ENCODE assay signal across 30 cellular contexts in genomic region chr5:97405941-97406340, GRCh38.
DNase-seq lines count a peak whose midpoint lies in the region; ATAC-seq, FAIRE-seq and TF ChIP-seq lines count a peak whose summit lies in the region.
"Had no signal": no experiment of that assay in that cellular context is flagged by ENCODE, and none has a peak within 500 bp of the region (broad histone marks: within the 10 kb centered on the region; RNA-seq: fewer than 3 reads in every experiment).

No MANE protein-coding gene starts in this region.

- no peak overlapping the region for H2BK120ac ChIP-seq in neuronal stem cell (ENCODE audit: low read depth, low read length)

- H3K4me1 Mint-ChIP-seq in chondrocyte (ENCODE audit: low read depth), result no peaks in the 10 kb centered on the region
- H3K4me1 Mint-ChIP-seq: CD14-positive monocyte; CD4-positive, alpha-beta memory T cell; CD4-positive, CD25-positive, alpha-beta regulatory T cell; CD8-positive, alpha-beta memory T cell had no signal

- H2BK12ac ChIP-seq in neuronal stem cell (ENCODE audit: low read length), result no peak overlapping the region

- no peaks in the 10 kb centered on the region for H3K36me3 Mint-ChIP-seq in chondrocyte (ENCODE audit: low read depth)
- H3K36me3 Mint-ChIP-seq: CD14-positive monocyte; CD4-positive, alpha-beta memory T cell; CD4-positive, CD25-positive, alpha-beta regulatory T cell; CD8-positive, alpha-beta memory T cell had no signal

- no peak overlapping the region for H3K23ac ChIP-seq in neuronal stem cell (ENCODE audit: low read depth, low read length, poor library complexity)

- H3K79me1 ChIP-seq in neuronal stem cell (ENCODE audit: low read depth, low read length), result peaks cover 1% of the 10 kb centered on the region

- peaks cover 4% of the 10 kb centered on the region for H3K9me3 Mint-ChIP-seq in chondrocyte (ENCODE audit: low read depth)

- no peak overlapping the region for H3K27ac Mint-ChIP-seq in chondrocyte (ENCODE audit: unreplicated experiment)
- H3K27ac Mint-ChIP-seq: CD14-positive monocyte; CD4-positive, alpha-beta memory T cell; CD4-positive, CD25-positive, alpha-beta regulatory T cell; CD8-positive, alpha-beta memory T cell had no signal

- H3K9me3 ChIP-seq in kidney (ENCODE audit: control insufficient read depth in 1 of 2, low read length in 2 of 2), result peaks cover 0 to 3% of the 10 kb centered on the region in 2 donors
- peaks cover 0 to 2% of the 10 kb centered on the region in 2 donors for H3K9me3 ChIP-seq in neuronal stem cell (replicated peaks in 1 of 2; ENCODE audit: control insufficient read depth in 2 of 2, insufficient read depth in 1 of 2, low read depth in 1 of 2, low read length in 2 of 2)
- H3K9me3 ChIP-seq in upper lobe of right lung, result no peaks in the 10 kb centered on the region
- H3K9me3 ChIP-seq: BE2C had no signal

- H3K4me2 ChIP-seq in neuronal stem cell (ENCODE audit: insufficient read depth, low read length, poor library complexity, severe bottlenecking), result no peak overlapping the region
- H3K4me2 ChIP-seq: BLaER1 had no signal

- no peaks in the 10 kb centered on the region for H3K4me1 ChIP-seq in kidney (ENCODE audit: control insufficient read depth in 1 of 2, insufficient read depth in 1 of 2, low read depth in 1 of 2, low read length in 2 of 2)
- H3K4me1 ChIP-seq in neuronal stem cell (ENCODE audit: control insufficient read depth in 2 of 2, insufficient read depth in 1 of 2, low read depth in 1 of 2, low read length in 2 of 2), result no peaks in the 10 kb centered on the region
- no peaks in the 10 kb centered on the region for H3K4me1 ChIP-seq in upper lobe of right lung
- H3K4me1 ChIP-seq: BE2C had no signal

- no peak overlapping the region for H2BK15ac ChIP-seq in neuronal stem cell (ENCODE audit: low read length)

- H3K27ac ChIP-seq in kidney (ENCODE audit: low read depth in 2 of 2, low read length in 2 of 2), result no peak overlapping the region
- no peak overlapping the region for H3K27ac ChIP-seq in neuronal stem cell (replicated peaks; ENCODE audit: low read length)
- H3K27ac ChIP-seq in upper lobe of right lung, result no peak overlapping the region
- H3K27ac ChIP-seq: BLaER1 had no signal

- H3K4ac ChIP-seq in neuronal stem cell (ENCODE audit: low read length), result no peak overlapping the region

- peaks cover 8% of the 10 kb centered on the region for H3K27me3 Mint-ChIP-seq in chondrocyte (ENCODE audit: low read depth)
- H3K27me3 Mint-ChIP-seq: CD4-positive, alpha-beta memory T cell; CD4-positive, CD25-positive, alpha-beta regulatory T cell; CD8-positive, alpha-beta memory T cell had no signal

- H2AFZ ChIP-seq in neuronal stem cell (ENCODE audit: low read length), result no peak overlapping the region

- intact Hi-C loops in kidney (cut with DNase I), result no loop called here
- intact Hi-C loops in upper lobe of right lung (cut with DNase I), result no loop called here

- no peak for FAIRE-seq in kidney (lab: Jason Lieb, UNC)
- FAIRE-seq: A204.1, GM12878, GM12892, GM18507, GM19239 had no signal

- H3K18ac ChIP-seq in neuronal stem cell (ENCODE audit: low read length), result peak overlapping the region; percentile 41

- H3K9ac ChIP-seq in kidney (ENCODE audit: low read length in 2 of 2), result no peak overlapping the region
- no peak overlapping the region for H3K9ac ChIP-seq in neuronal stem cell (ENCODE audit: low read depth, low read length, poor library complexity)
- H3K9ac ChIP-seq: BLaER1 had no signal

- H4K91ac ChIP-seq in neuronal stem cell (ENCODE audit: low read depth, low read length, poor library complexity), result no peak overlapping the region

- DNase-seq in chondrocyte (ENCODE audit: low spot score) (peak; percentile 68), kidney (peak; percentile 38), neuronal stem cell (ENCODE audit: low spot score) (no peak), upper lobe of right lung (no peak), UCSD-AML1 (lab: John Stamatoyannopoulos, UW; ENCODE audit: unreplicated experiment) (no peak), NCI-H146 (lab: John Stamatoyannopoulos, UW) (no peak)
- DNase-seq: 8988T; ACHN; BE2C; C1 segment of cervical spinal cord; CD4-positive, alpha-beta memory T cell; CD4-positive, CD25-positive, alpha-beta regulatory T cell; CD8-positive, alpha-beta memory T cell; COR-L47; DMS 273 treated with DMSO at 0.1 percent for 48 hours; DMS153; DMS53; DMS79; DND-41; EL; GDM1 had no signal

- TF ChIP-seq CTCF in chondrocyte (IDR thresholded peaks at IDR 0.05), result no peak
- no peak for TF ChIP-seq CTCF in kidney (IDR thresholded peaks at IDR 0.05; ENCODE audit: borderline replicate concordance, extremely low read depth, insufficient read depth)
- TF ChIP-seq CTCF in upper lobe of right lung (IDR thresholded peaks at IDR 0.05), result no peak

- H2AK5ac ChIP-seq in neuronal stem cell (ENCODE audit: low read depth, low read length), result no peak overlapping the region

- no peak overlapping the region for H4K8ac ChIP-seq in neuronal stem cell (ENCODE audit: low read depth, low read length)

- H3K4me3 ChIP-seq in kidney (ENCODE audit: low read length in 2 of 2) (no peak overlapping the region), neuronal stem cell (ENCODE audit: low read length in 2 of 2) (no peak overlapping the region), upper lobe of right lung (no peak overlapping the region)
- H3K4me3 ChIP-seq: BLaER1, GM12878 had no signal

- peak; percentile 31 for ATAC-seq in upper lobe of right lung
- no peak for ATAC-seq in HG03439 (IDR thresholded peaks at IDR 0.05; ENCODE audit: unreplicated experiment)
- no peak for ATAC-seq in GM19397 (IDR thresholded peaks at IDR 0.05; ENCODE audit: unreplicated experiment)
- ATAC-seq: GM12878 had no signal

- no CpG with 5 or more reads among the region's 9 CpGs for WGBS in neuronal stem cell (ENCODE audit: extremely low coverage in 2 of 2, insufficient read length in 2 of 2, insufficient replicate concordance in 1 of 2), 2 donors

- H3K36me3 ChIP-seq in kidney (ENCODE audit: control insufficient read depth in 1 of 2, insufficient read depth in 2 of 2, low read length in 2 of 2) (no peaks in the 10 kb centered on the region), neuronal stem cell (replicated peaks in 1 of 2; ENCODE audit: control insufficient read depth in 2 of 2, insufficient read depth in 2 of 2, low read length in 2 of 2) (no peaks in the 10 kb centered on the region), upper lobe of right lung (no peaks in the 10 kb centered on the region)
- H3K36me3 ChIP-seq: BE2C, BLaER1 had no signal

- H3K14ac ChIP-seq in neuronal stem cell (ENCODE audit: low read length), result no peak overlapping the region

- H3K4me3 Mint-ChIP-seq in chondrocyte (ENCODE audit: unreplicated experiment), result no peak overlapping the region
- H3K4me3 Mint-ChIP-seq: CD14-positive monocyte; CD4-positive, alpha-beta memory T cell; CD4-positive, CD25-positive, alpha-beta regulatory T cell; CD8-positive, alpha-beta memory T cell had no signal

- H3K27me3 ChIP-seq in neuronal stem cell (ENCODE audit: control insufficient read depth in 3 of 3, insufficient read depth in 3 of 3, low read depth in 1 of 3, low read length in 3 of 3) (no peaks in the 10 kb centered on the region), upper lobe of right lung (no peaks in the 10 kb centered on the region)
- H3K27me3 ChIP-seq: BE2C, BLaER1 had no signal

- H2BK5ac ChIP-seq in neuronal stem cell (ENCODE audit: low read length), result no peak overlapping the region

Comparison
In these comparisons a context has a peak if more than half of its experiments do, and no peak if none do; other contexts are left out.
1. DNase-seq: peak in chondrocyte (single experiment) and kidney (single experiment); none in neuronal stem cell (single experiment), upper lobe of right lung (single experiment), UCSD-AML1 (single experiment) and NCI-H146 (single experiment).